In genomic region chr22:38247713-38248112, GRCh38 we compare ENCODE assay signal across 13 cellular contexts. TPM values are rescaled to one million over a fixed set of nuclear protein-coding genes. Genes with fewer than 3 reads are reported as not detected.
DNase-seq lines count a peak whose midpoint lies in the region; ATAC-seq and TF ChIP-seq lines count a peak whose summit lies in the region.
"Had no signal": no experiment of that assay in that cellular context is flagged by ENCODE, and none has a peak within 500 bp of the region (broad histone marks: within the 10 kb centered on the region; RNA-seq: fewer than 3 reads in every experiment).

No MANE protein-coding gene starts in this region.

- POLR2A ChIA-PET in MCF 10A (lab: Yijun Ruan, JAX), result interaction anchor here (1.5 kb wide), 1 partner anchor 9 kb away, joined by 5 read pairs; no protein-coding TSS in a partner anchor
- POLR2A ChIA-PET in CD4-positive, alpha-beta memory T cell (lab: Charles Lee; ENCODE audit: partially characterized antibody), result no interaction called here

- CTCF ChIA-PET in MCF 10A (lab: Yijun Ruan, JAX), result interaction anchor here (0.8 kb wide), 1 partner anchor 70 kb away, joined by 3 read pairs; no protein-coding TSS in a partner anchor
- CTCF ChIA-PET in CD4-positive, alpha-beta memory T cell (lab: Charles Lee; ENCODE audit: partially characterized antibody), result no interaction called here

- H3K36me3 Mint-ChIP-seq in MCF 10A (ENCODE audit: insufficient read depth, unreplicated experiment), result peaks cover 26% of the 10 kb centered on the region
- H3K36me3 Mint-ChIP-seq in brain, result peaks cover 71% of the 10 kb centered on the region
- H3K36me3 Mint-ChIP-seq in nephron progenitor cell (ENCODE audit: low read depth), result peaks cover 43% of the 10 kb centered on the region
- H3K36me3 Mint-ChIP-seq in CD4-positive, alpha-beta memory T cell, result peaks cover 23 to 42% of the 10 kb centered on the region in 2 donors

- H3K4me3 Mint-ChIP-seq in MCF 10A (ENCODE audit: unreplicated experiment), result no peak overlapping the region
- H3K4me3 Mint-ChIP-seq in brain, result no peak overlapping the region
- no peak overlapping the region for H3K4me3 Mint-ChIP-seq in nephron progenitor cell
- H3K4me3 Mint-ChIP-seq in CD4-positive, alpha-beta memory T cell, result no peak overlapping the region

- H3K9me3 Mint-ChIP-seq in MCF 10A (ENCODE audit: unreplicated experiment) (no peaks in the 10 kb centered on the region), brain (peaks cover 0 to 14% (median 2%) of the 10 kb centered on the region in 5 experiments), nephron progenitor cell (peaks cover 18% of the 10 kb centered on the region)
- peaks cover 0 to 2% (median 0%) of the 10 kb centered on the region in 8 donors for H3K9me3 Mint-ChIP-seq in CD4-positive, alpha-beta memory T cell

- TF ChIP-seq POLR2A in breast epithelium (IDR thresholded peaks at IDR 0.05) (no peak), testis (IDR thresholded peaks at IDR 0.05) (no peak)

- H3K36me3 ChIP-seq in breast epithelium, result no peaks in the 10 kb centered on the region
- no peaks in the 10 kb centered on the region for H3K36me3 ChIP-seq in testis (ENCODE audit: low read depth, missing control alignments)
- H3K36me3 ChIP-seq in CD4-positive, alpha-beta memory T cell (ENCODE audit: insufficient read depth, low read length), result peaks cover 16% of the 10 kb centered on the region

- H3K27ac Mint-ChIP-seq in MCF 10A (ENCODE audit: low read depth, unreplicated experiment) (no peak overlapping the region), brain (peak overlapping the region in 4 of 5 experiments; percentile 5 to 63 (median 29)), nephron progenitor cell (peak overlapping the region; percentile 51)
- H3K27ac Mint-ChIP-seq in CD4-positive, alpha-beta memory T cell, result peak overlapping the region in 1 of 7 donors; percentile 24

- H3K4me1 Mint-ChIP-seq in MCF 10A (ENCODE audit: insufficient read depth, unreplicated experiment), result no peaks in the 10 kb centered on the region
- peaks cover 36% of the 10 kb centered on the region for H3K4me1 Mint-ChIP-seq in brain
- H3K4me1 Mint-ChIP-seq in nephron progenitor cell, result peaks cover 15% of the 10 kb centered on the region
- H3K4me1 Mint-ChIP-seq in CD4-positive, alpha-beta memory T cell, result peaks cover 0 to 8% (median 3%) of the 10 kb centered on the region in 4 donors

- H3K4me3 ChIP-seq in breast epithelium (no peak overlapping the region), testis (no peak overlapping the region)
- no peak overlapping the region for H3K4me3 ChIP-seq in CD4-positive, alpha-beta memory T cell (ENCODE audit: low read length in 2 of 2)

- no peak for ATAC-seq in GM18873 (IDR thresholded peaks at IDR 0.05; ENCODE audit: low FRiP score, unreplicated experiment)
- ATAC-seq: HCT116 had no signal

- intact Hi-C loops in breast epithelium (cut with DNase I; ENCODE audit: low total_unique reads), result no loop called here
- intact Hi-C loops in MCF 10A (cut with micrococcal nuclease), result no loop called here
- intact Hi-C loops in testis (cut with DNase I; ENCODE audit: low total_unique reads), result no loop called here
- intact Hi-C loops in CD4-positive, alpha-beta memory T cell (cut with micrococcal nuclease), result no loop called here

- 93 to 95% methylated on average over 9 to 12 of the region's 12 CpGs for WGBS in testis, 2 donors

- H3K9me3 ChIP-seq in breast epithelium (no peaks in the 10 kb centered on the region), testis (no peaks in the 10 kb centered on the region)
- no peaks in the 10 kb centered on the region for H3K9me3 ChIP-seq in CD4-positive, alpha-beta memory T cell (ENCODE audit: control insufficient read depth in 1 of 2, low read length in 2 of 2)

- no TSS peak for BruUV-seq in MCF 10A (replicated peaks; lab: Mats Ljungman, UMichigan)

- peak overlapping the region; percentile 67 to 82 for H3K27ac ChIP-seq in breast epithelium
- peak overlapping the region; percentile 72 to 83 for H3K27ac ChIP-seq in testis
- H3K27ac ChIP-seq in CD4-positive, alpha-beta memory T cell (ENCODE audit: low read depth, low read length), result no peak overlapping the region
- H3K27ac ChIP-seq: 22Rv1 had no signal

- H3K4me1 ChIP-seq in breast epithelium (peaks cover 0 to 5% of the 10 kb centered on the region in 2 donors), testis (peaks cover 18% of the 10 kb centered on the region)
- no peaks in the 10 kb centered on the region for H3K4me1 ChIP-seq in CD4-positive, alpha-beta memory T cell (ENCODE audit: insufficient read depth, low read length)

- no peak for TF ChIP-seq CTCF in breast epithelium (IDR thresholded peaks at IDR 0.05)
- TF ChIP-seq CTCF in MCF 10A (IDR thresholded peaks at IDR 0.05; ENCODE audit: unreplicated experiment), result no peak
- TF ChIP-seq CTCF in brain (conservative IDR thresholded peaks at IDR 0.05), result no peak
- no peak for TF ChIP-seq CTCF in nephron progenitor cell (IDR thresholded peaks at IDR 0.05)
- no peak for TF ChIP-seq CTCF in testis (IDR thresholded peaks at IDR 0.05)

- DNase-seq in breast epithelium (ENCODE audit: low spot score in 2 of 2) (no peak), MCF 10A (ENCODE audit: unreplicated experiment) (no peak), nephron progenitor cell (no peak), testis (no peak), HUDEP-2 (lab: John Stamatoyannopoulos, UW; ENCODE audit: unreplicated experiment in 76 of 76) (no peak)
- no peak for DNase-seq in CD4-positive, alpha-beta memory T cell
- DNase-seq: NCI-H1436, NCI-H2029 treated with DMSO at 0.1 percent for 48 hours, NCI-H524 treated with DMSO at 0.1 percent for 48 hours had no signal

- H3K27me3 Mint-ChIP-seq in MCF 10A (ENCODE audit: insufficient read depth, unreplicated experiment), result no peaks in the 10 kb centered on the region
- no peaks in the 10 kb centered on the region for H3K27me3 Mint-ChIP-seq in brain
- H3K27me3 Mint-ChIP-seq in nephron progenitor cell (ENCODE audit: low read depth, poor library complexity), result peaks cover 7% of the 10 kb centered on the region
- H3K27me3 Mint-ChIP-seq in CD4-positive, alpha-beta memory T cell, result no peaks in the 10 kb centered on the region

- H3K27me3 ChIP-seq in breast epithelium (no peaks in the 10 kb centered on the region), testis (no peaks in the 10 kb centered on the region)
- H3K27me3 ChIP-seq in CD4-positive, alpha-beta memory T cell (ENCODE audit: insufficient read depth, low read length), result no peaks in the 10 kb centered on the region

RNA-seq across cellular contexts. Expression of gene TMEM184B, which starts 25.1 kb away (rescaled TPM):
- 10 to 100 TPM; 30.6 to 49.5 (median 42.4) TPM for total RNA-seq in breast epithelium
- total RNA-seq in MCF 10A (2022), result 58.7 and 69.1 TPM in 2 replicates
- 97.3 TPM for polyA plus RNA-seq in brain (ENCODE audit: insufficient read depth, low read depth, low replicate concordance)
- total RNA-seq in testis, result 10 to 100 TPM; 35.4 to 66.5 TPM
- polyA plus RNA-seq in testis (ENCODE audit: insufficient read depth, low read depth, low replicate concordance), result 25.2 TPM
- total RNA-seq in CD4-positive, alpha-beta memory T cell, result 10 to 100 TPM; 35.7 to 36.6 TPM
- 10 to 100 TPM in 1 of 2 donors, 1 to 10 TPM in 1; 9.0 to 23.8 TPM for polyA plus RNA-seq in CD4-positive, alpha-beta memory T cell

RNA-seq across cellular contexts. Expression of gene MAFF, which starts 45.9 kb away (rescaled TPM):
- total RNA-seq in breast epithelium (100 to 1,000 TPM in 1 of 3 donors, 10 to 100 TPM in 2; 37.3 to 126 (median 85.5) TPM), MCF 10A (2022) (54.7 and 71.4 TPM in 2 replicates), testis (1 to 10 TPM; 3.7 to 5.8 TPM)
- polyA plus RNA-seq in brain (ENCODE audit: insufficient read depth, low read depth, low replicate concordance) (10.5 TPM), testis (ENCODE audit: insufficient read depth, low read depth, low replicate concordance) (3.2 TPM)
- 1 to 10 TPM; 6.8 TPM for total RNA-seq in CD4-positive, alpha-beta memory T cell
- 1 to 10 TPM; 3.3 to 3.5 TPM for polyA plus RNA-seq in CD4-positive, alpha-beta memory T cell
